Comparison of ENCODE assay signal across 15 cellular contexts in the genomic region with DNA sequence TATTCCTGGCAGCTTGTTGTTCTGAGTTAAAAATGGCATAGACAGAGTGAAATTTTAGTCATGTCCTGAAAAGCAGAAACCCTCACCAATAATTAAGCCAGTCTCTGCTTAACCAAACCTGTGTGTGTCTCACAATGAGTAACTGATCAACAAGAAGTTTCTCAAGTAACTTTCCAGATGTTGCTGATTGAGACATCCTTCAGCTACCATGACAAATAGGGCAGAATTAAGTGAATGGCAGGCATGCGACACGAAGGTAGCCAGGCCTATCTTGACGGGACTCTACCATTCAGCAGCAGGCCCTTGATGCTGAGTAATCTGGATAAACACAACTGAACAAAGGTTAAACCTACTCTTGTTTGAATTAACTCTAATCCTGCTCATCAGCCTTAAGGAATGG.
A peak's percentile ranks its signal among the peaks of the same experiment; 100 is the strongest.
DNase-seq lines count a peak whose midpoint lies in the region; ATAC-seq and TF ChIP-seq lines count a peak whose summit lies in the region.
"Had no signal": no experiment of that assay in that cellular context is flagged by ENCODE, and none has a peak within 500 bp of the region (broad histone marks: within the 10 kb centered on the region; RNA-seq: fewer than 3 reads in every experiment).

No MANE protein-coding gene starts in this region.

- CTCF ChIA-PET in activated CD4-positive, alpha-beta memory T cell treated with anti-CD3 and anti-CD28 coated beads, Interleukin-2, amount 10 ng/mL, durations not matched to agents 7 days and 5 days (lab: Charles Lee), result no interaction called here
- CTCF ChIA-PET in mammary epithelial cell (lab: Charles Lee; ENCODE audit: low non-redundant PET), result no interaction called here

- no peaks in the 10 kb centered on the region for H3K27me3 ChIP-seq in mammary epithelial cell (ENCODE audit: insufficient read depth, low read length)

- no peaks in the 10 kb centered on the region for H4K20me1 ChIP-seq in mammary epithelial cell (ENCODE audit: insufficient read depth, low read length)

- H3K36me3 Mint-ChIP-seq in activated CD4-positive, alpha-beta memory T cell treated with anti-CD3 and anti-CD28 coated beads, Interleukin-2, amount 10 ng/mL, durations not matched to agents 7 days and 5 days (ENCODE audit: low read depth), result no peaks in the 10 kb centered on the region
- H3K36me3 Mint-ChIP-seq: CD4-positive, alpha-beta memory T cell had no signal

- no peaks in the 10 kb centered on the region for H3K9me3 ChIP-seq in mammary epithelial cell (replicated peaks; ENCODE audit: insufficient read depth, low read length)

- intact Hi-C loops in mammary epithelial cell (cut with micrococcal nuclease), result no loop called here

- no peak overlapping the region for H3K4me3 Mint-ChIP-seq in activated CD4-positive, alpha-beta memory T cell treated with anti-CD3 and anti-CD28 coated beads, Interleukin-2, amount 10 ng/mL, durations not matched to agents 7 days and 5 days
- H3K4me3 Mint-ChIP-seq: CD4-positive, alpha-beta memory T cell; dendritic cell treated with granulocyte-macrophage colony-stimulating factor and Interleukin-4, amounts not matched to agents 40 ng/mL and 50 ng/mL, for 4 days had no signal

- H3K9ac ChIP-seq in mammary epithelial cell (ENCODE audit: insufficient read depth, low read length), result no peak overlapping the region

- no peaks in the 10 kb centered on the region for H3K4me1 ChIP-seq in mammary epithelial cell (ENCODE audit: insufficient read depth, low read length)

- dilution Hi-C loops in mammary epithelial cell (cut with HindIII; ENCODE audit: low sequenced_read_pairs), result no loop called here

- ATAC-seq in GM18909 (IDR thresholded peaks at IDR 0.05; ENCODE audit: poor library complexity, unreplicated experiment) (peak; percentile 95), HG02763 (IDR thresholded peaks at IDR 0.05; ENCODE audit: unreplicated experiment) (peak; percentile 74), HG03521 (IDR thresholded peaks at IDR 0.05; ENCODE audit: unreplicated experiment) (peak; percentile 63), GM21723 (IDR thresholded peaks at IDR 0.05; ENCODE audit: unreplicated experiment) (no peak)
- ATAC-seq: activated naive CD4-positive, alpha-beta T cell treated with anti-CD3 and anti-CD28 coated beads, Interleukin-2, amount 50 U/mL, for 72 hours; right cardiac atrium had no signal

- in situ Hi-C loops in mammary epithelial cell (cut with MboI; ENCODE audit: low sequenced_read_pairs in 2 of 2), result no loop called here

- no peaks in the 10 kb centered on the region for H3K9me3 Mint-ChIP-seq in activated CD4-positive, alpha-beta memory T cell treated with anti-CD3 and anti-CD28 coated beads, Interleukin-2, amount 10 ng/mL, durations not matched to agents 7 days and 5 days
- H3K9me3 Mint-ChIP-seq: dendritic cell treated with granulocyte-macrophage colony-stimulating factor and Interleukin-4, amounts not matched to agents 40 ng/mL and 50 ng/mL, for 4 days had no signal

- WGBS in mammary epithelial cell (ENCODE audit: low coverage, missing lambda C conversion rate), result 88% methylated on average over 3 of the region's 3 CpGs

- H3K27ac ChIP-seq in mammary epithelial cell (ENCODE audit: insufficient read depth, low read depth, low read length), result no peak overlapping the region

- DNase-seq in left kidney (ENCODE audit: low read depth, low spot score) (peak; percentile 47), Ammon's horn (ENCODE audit: low spot score) (no peak), mammary epithelial cell (no peak)
- DNase-seq in activated CD4-positive, alpha-beta memory T cell treated with anti-CD3 and anti-CD28 coated beads, Interleukin-2, amount 10 ng/mL, durations not matched to agents 7 days and 5 days, result no peak
- DNase-seq: activated CD4-positive, alpha-beta T cell treated with anti-CD3 and anti-CD28 coated beads, Interleukin-2, amount 50 U/mL, for 48 hours; CD4-positive, alpha-beta memory T cell; midbrain; NCI-H446; right cardiac atrium had no signal

- no TSS peak for BruUV-seq in mammary epithelial cell (replicated peaks; lab: Mats Ljungman, UMichigan)

- no peak overlapping the region for H2AFZ ChIP-seq in mammary epithelial cell (ENCODE audit: low read depth, low read length)

- TF ChIP-seq CTCF in mammary epithelial cell (conservative IDR thresholded peaks at IDR 0.05 in 1 of 2, IDR thresholded peaks at IDR 0.05 in 1 of 2; ENCODE audit: extremely low read depth in 1 of 2, insufficient read depth in 1 of 2, low read depth in 1 of 2, low read length in 2 of 2), result no peak

- POLR2A ChIA-PET in activated CD4-positive, alpha-beta memory T cell treated with anti-CD3 and anti-CD28 coated beads, Interleukin-2, amount 10 ng/mL, durations not matched to agents 7 days and 5 days (lab: Charles Lee), result no interaction called here

- H3K4me3 ChIP-seq in mammary epithelial cell (replicated peaks in 1 of 3; ENCODE audit: insufficient read depth in 1 of 3, low read depth in 2 of 3, low read length in 3 of 3), result no peak overlapping the region

- H3K27ac Mint-ChIP-seq in activated CD4-positive, alpha-beta memory T cell treated with anti-CD3 and anti-CD28 coated beads, Interleukin-2, amount 10 ng/mL, durations not matched to agents 7 days and 5 days, result no peak overlapping the region
- H3K27ac Mint-ChIP-seq: activated naive CD4-positive, alpha-beta T cell treated with anti-CD3 and anti-CD28 coated beads, Interleukin-2, amount 50 U/mL, for 72 hours; CD4-positive, alpha-beta memory T cell; dendritic cell treated with granulocyte-macrophage colony-stimulating factor and Interleukin-4, amounts not matched to agents 40 ng/mL and 50 ng/mL, for 4 days had no signal

- H3K79me2 ChIP-seq in mammary epithelial cell (ENCODE audit: insufficient read depth, low read length), result no peaks in the 10 kb centered on the region

- no peak overlapping the region for H3K4me2 ChIP-seq in mammary epithelial cell (ENCODE audit: insufficient read depth, low read depth, low read length)

- no peaks in the 10 kb centered on the region for H3K36me3 ChIP-seq in mammary epithelial cell (ENCODE audit: insufficient read depth, low read length)

- no peaks in the 10 kb centered on the region for H3K27me3 Mint-ChIP-seq in activated CD4-positive, alpha-beta memory T cell treated with anti-CD3 and anti-CD28 coated beads, Interleukin-2, amount 10 ng/mL, durations not matched to agents 7 days and 5 days
- H3K27me3 Mint-ChIP-seq: CD4-positive, alpha-beta memory T cell; dendritic cell treated with granulocyte-macrophage colony-stimulating factor and Interleukin-4, amounts not matched to agents 40 ng/mL and 50 ng/mL, for 4 days had no signal

- no peaks in the 10 kb centered on the region for H3K4me1 Mint-ChIP-seq in activated CD4-positive, alpha-beta memory T cell treated with anti-CD3 and anti-CD28 coated beads, Interleukin-2, amount 10 ng/mL, durations not matched to agents 7 days and 5 days
- H3K4me1 Mint-ChIP-seq: CD4-positive, alpha-beta memory T cell had no signal
